Comparison of ENCODE assay signal across 1 cellular context in the genomic region with DNA sequence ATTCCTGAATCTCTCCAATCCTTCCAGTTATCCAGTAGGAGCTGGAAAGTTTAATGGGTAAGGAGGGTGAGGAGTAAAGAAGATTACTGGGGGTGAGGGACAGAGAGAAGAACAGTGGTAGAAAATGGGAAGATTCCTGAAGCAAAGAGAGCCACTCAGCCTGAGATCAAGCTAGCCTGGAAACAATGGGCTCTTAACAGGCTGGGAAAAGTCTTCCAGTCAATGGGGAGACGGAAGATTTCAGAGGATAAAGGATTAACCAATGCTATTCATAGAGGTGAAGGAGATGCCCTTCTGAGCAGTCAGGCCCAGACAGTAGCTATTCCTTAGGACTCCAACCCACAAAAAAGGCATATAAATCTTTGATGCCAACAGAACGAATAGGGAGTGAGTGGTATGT.
TF ChIP-seq lines count a peak whose summit lies in the region.

No MANE protein-coding gene starts in this region.

TF ChIP-seq in WTC11, 78 proteins besides CTCF, POLR2A, EP300 and RAD21:
- TF ChIP-seq, protein P1, sequence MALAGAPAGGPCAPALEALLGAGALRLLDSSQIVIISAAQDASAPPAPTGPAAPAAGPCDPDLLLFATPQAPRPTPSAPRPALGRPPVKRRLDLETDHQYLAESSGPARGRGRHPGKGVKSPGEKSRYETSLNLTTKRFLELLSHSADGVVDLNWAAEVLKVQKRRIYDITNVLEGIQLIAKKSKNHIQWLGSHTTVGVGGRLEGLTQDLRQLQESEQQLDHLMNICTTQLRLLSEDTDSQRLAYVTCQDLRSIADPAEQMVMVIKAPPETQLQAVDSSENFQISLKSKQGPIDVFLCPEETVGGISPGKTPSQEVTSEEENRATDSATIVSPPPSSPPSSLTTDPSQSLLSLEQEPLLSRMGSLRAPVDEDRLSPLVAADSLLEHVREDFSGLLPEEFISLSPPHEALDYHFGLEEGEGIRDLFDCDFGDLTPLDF (CRISPR knock-in tag; IDR thresholded peaks at IDR 0.05) = no peak
- TF ChIP-seq, protein P2, sequence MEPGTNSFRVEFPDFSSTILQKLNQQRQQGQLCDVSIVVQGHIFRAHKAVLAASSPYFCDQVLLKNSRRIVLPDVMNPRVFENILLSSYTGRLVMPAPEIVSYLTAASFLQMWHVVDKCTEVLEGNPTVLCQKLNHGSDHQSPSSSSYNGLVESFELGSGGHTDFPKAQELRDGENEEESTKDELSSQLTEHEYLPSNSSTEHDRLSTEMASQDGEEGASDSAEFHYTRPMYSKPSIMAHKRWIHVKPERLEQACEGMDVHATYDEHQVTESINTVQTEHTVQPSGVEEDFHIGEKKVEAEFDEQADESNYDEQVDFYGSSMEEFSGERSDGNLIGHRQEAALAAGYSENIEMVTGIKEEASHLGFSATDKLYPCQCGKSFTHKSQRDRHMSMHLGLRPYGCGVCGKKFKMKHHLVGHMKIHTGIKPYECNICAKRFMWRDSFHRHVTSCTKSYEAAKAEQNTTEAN (CRISPR knock-in tag; IDR thresholded peaks at IDR 0.05) = no peak
- TF ChIP-seq KAT7 (CRISPR knock-in tag; IDR thresholded peaks at IDR 0.05; ENCODE audit: borderline replicate concordance) (no peak), GRHL2 (CRISPR knock-in tag; IDR thresholded peaks at IDR 0.05; ENCODE audit: insufficient replicate concordance, severe bottlenecking) (no peak), TEAD4 (CRISPR knock-in tag; IDR thresholded peaks at IDR 0.05) (no peak), GABPB1 (CRISPR knock-in tag; IDR thresholded peaks at IDR 0.05) (no peak), TP53 (CRISPR knock-in tag; IDR thresholded peaks at IDR 0.05) (no peak), JAZF1 (CRISPR knock-in tag; IDR thresholded peaks at IDR 0.05) (no peak), ELF4 (CRISPR knock-in tag; IDR thresholded peaks at IDR 0.05; ENCODE audit: low read depth) (no peak), NR2C2 (CRISPR knock-in tag; IDR thresholded peaks at IDR 0.05) (no peak), PRRX2 (CRISPR knock-in tag; IDR thresholded peaks at IDR 0.05) (no peak), ZNF138 (CRISPR knock-in tag; conservative IDR thresholded peaks at IDR 0.05) (no peak), FOXJ3 (CRISPR knock-in tag; IDR thresholded peaks at IDR 0.05; ENCODE audit: borderline replicate concordance) (no peak), NFYB (CRISPR knock-in tag; conservative IDR thresholded peaks at IDR 0.05; ENCODE audit: low read depth) (no peak), FOXP1 (CRISPR knock-in tag; IDR thresholded peaks at IDR 0.05; ENCODE audit: borderline replicate concordance) (no peak)
- TF ChIP-seq, protein P3, sequence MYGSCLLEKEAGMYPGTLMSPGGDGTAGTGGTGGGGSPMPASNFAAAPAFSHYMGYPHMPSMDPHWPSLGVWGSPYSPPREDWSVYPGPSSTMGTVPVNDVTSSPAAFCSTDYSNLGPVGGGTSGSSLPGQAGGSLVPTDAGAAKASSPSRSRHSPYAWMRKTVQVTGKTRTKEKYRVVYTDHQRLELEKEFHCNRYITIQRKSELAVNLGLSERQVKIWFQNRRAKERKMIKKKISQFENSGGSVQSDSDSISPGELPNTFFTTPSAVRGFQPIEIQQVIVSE (CRISPR knock-in tag; IDR thresholded peaks at IDR 0.05; ENCODE audit: borderline replicate concordance) = no peak
- TF ChIP-seq, protein P4, sequence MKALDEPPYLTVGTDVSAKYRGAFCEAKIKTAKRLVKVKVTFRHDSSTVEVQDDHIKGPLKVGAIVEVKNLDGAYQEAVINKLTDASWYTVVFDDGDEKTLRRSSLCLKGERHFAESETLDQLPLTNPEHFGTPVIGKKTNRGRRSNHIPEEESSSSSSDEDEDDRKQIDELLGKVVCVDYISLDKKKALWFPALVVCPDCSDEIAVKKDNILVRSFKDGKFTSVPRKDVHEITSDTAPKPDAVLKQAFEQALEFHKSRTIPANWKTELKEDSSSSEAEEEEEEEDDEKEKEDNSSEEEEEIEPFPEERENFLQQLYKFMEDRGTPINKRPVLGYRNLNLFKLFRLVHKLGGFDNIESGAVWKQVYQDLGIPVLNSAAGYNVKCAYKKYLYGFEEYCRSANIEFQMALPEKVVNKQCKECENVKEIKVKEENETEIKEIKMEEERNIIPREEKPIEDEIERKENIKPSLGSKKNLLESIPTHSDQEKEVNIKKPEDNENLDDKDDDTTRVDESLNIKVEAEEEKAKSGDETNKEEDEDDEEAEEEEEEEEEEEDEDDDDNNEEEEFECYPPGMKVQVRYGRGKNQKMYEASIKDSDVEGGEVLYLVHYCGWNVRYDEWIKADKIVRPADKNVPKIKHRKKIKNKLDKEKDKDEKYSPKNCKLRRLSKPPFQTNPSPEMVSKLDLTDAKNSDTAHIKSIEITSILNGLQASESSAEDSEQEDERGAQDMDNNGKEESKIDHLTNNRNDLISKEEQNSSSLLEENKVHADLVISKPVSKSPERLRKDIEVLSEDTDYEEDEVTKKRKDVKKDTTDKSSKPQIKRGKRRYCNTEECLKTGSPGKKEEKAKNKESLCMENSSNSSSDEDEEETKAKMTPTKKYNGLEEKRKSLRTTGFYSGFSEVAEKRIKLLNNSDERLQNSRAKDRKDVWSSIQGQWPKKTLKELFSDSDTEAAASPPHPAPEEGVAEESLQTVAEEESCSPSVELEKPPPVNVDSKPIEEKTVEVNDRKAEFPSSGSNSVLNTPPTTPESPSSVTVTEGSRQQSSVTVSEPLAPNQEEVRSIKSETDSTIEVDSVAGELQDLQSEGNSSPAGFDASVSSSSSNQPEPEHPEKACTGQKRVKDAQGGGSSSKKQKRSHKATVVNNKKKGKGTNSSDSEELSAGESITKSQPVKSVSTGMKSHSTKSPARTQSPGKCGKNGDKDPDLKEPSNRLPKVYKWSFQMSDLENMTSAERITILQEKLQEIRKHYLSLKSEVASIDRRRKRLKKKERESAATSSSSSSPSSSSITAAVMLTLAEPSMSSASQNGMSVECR (CRISPR knock-in tag; IDR thresholded peaks at IDR 0.05; ENCODE audit: borderline replicate concordance) = no peak
